In the genomic region with DNA sequence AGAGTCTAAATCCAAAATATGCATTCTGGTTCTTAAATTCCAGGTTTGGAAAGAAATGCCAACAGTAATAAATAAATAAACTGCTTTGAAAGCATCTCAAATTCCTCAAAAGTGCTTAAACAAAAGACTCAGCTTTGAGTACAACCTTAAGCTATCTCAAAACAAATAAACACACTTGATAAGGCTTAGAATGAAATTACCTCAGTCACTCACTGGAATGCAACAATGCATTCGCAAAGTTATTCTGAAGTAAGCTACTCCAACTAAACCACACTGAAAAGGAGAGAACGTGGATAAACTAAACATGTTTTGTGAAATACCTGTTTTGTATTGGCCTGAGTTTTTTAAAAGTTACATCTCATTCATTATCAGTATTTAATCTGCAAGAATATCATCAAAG, we compare ENCODE assay signal across 8 cellular contexts. TPM values are rescaled to one million over a fixed set of nuclear protein-coding genes. Genes with fewer than 3 reads are reported as not detected.
DNase-seq lines count a peak whose midpoint lies in the region; ATAC-seq and TF ChIP-seq lines count a peak whose summit lies in the region.

No MANE protein-coding gene starts in this region.

- H3K27ac Mint-ChIP-seq in activated CD4-positive, alpha-beta T cell treated with anti-CD3 and anti-CD28 coated beads, Interleukin-2, amount 10 ng/mL, durations not matched to agents 7 days and 5 days, result peak overlapping the region; percentile 94
- H3K27ac Mint-ChIP-seq in activated naive CD8-positive, alpha-beta T cell, result peak overlapping the region; percentile 59

- TF ChIP-seq CTCF in thoracic aorta (IDR thresholded peaks at IDR 0.05), result no peak

- peak overlapping the region; percentile 76 for H3K4me3 ChIP-seq in thoracic aorta

- H3K4me1 Mint-ChIP-seq in activated CD4-positive, alpha-beta T cell treated with anti-CD3 and anti-CD28 coated beads, Interleukin-2, amount 10 ng/mL, durations not matched to agents 7 days and 5 days, result peaks cover 22% of the 10 kb centered on the region
- H3K4me1 Mint-ChIP-seq in activated naive CD8-positive, alpha-beta T cell (ENCODE audit: low read depth), result peaks cover 16% of the 10 kb centered on the region

- no peak for DNase-seq in activated CD4-positive, alpha-beta T cell treated with anti-CD3 and anti-CD28 coated beads, Interleukin-2, amount 10 ng/mL, durations not matched to agents 7 days and 5 days
- DNase-seq in activated CD4-positive, alpha-beta T cell treated with anti-CD3 and anti-CD28 coated beads for 1 hour, result no peak
- DNase-seq in iris pigment epithelial cell (ENCODE audit: low read depth) (peak; percentile 77), thoracic aorta (ENCODE audit: low spot score) (no peak), D341Med (ENCODE audit: low spot score) (no peak)
- DNase-seq in activated CD8-positive, alpha-beta memory T cell treated with anti-CD3 and anti-CD28 coated beads, Interleukin-2, amount 50 U/mL, for 4 hours, result no peak

- no peaks in the 10 kb centered on the region for H3K27me3 ChIP-seq in thoracic aorta (replicated peaks; ENCODE audit: insufficient read depth)

- H3K27ac ChIP-seq in thoracic aorta, result peak overlapping the region in 1 of 2 donors; percentile 71

- H3K9me3 ChIP-seq in thoracic aorta, result no peaks in the 10 kb centered on the region

- no peaks in the 10 kb centered on the region for H3K36me3 Mint-ChIP-seq in activated CD4-positive, alpha-beta T cell treated with anti-CD3 and anti-CD28 coated beads, Interleukin-2, amount 10 ng/mL, durations not matched to agents 7 days and 5 days (ENCODE audit: low read depth)
- H3K36me3 Mint-ChIP-seq in activated naive CD8-positive, alpha-beta T cell, result peaks cover 2% of the 10 kb centered on the region

- H3K36me3 ChIP-seq in thoracic aorta, result no peaks in the 10 kb centered on the region

- peaks cover 3 to 22% of the 10 kb centered on the region in 2 donors for H3K4me1 ChIP-seq in thoracic aorta (ENCODE audit: control insufficient read depth in 1 of 2, low read depth in 2 of 2)

- ATAC-seq in thoracic aorta (ENCODE audit: insufficient number of reproducible peaks, low FRiP score, low read depth), result no peak
- no peak for ATAC-seq in HG02759 (IDR thresholded peaks at IDR 0.05; ENCODE audit: unreplicated experiment)

- CTCF ChIA-PET in activated CD4-positive, alpha-beta T cell treated with anti-CD3 and anti-CD28 coated beads, Interleukin-2, amount 10 ng/mL, durations not matched to agents 7 days and 5 days (lab: Charles Lee), result no interaction called here

- no peaks in the 10 kb centered on the region for H3K9me3 Mint-ChIP-seq in activated CD4-positive, alpha-beta T cell treated with anti-CD3 and anti-CD28 coated beads, Interleukin-2, amount 10 ng/mL, durations not matched to agents 7 days and 5 days
- H3K9me3 Mint-ChIP-seq in activated naive CD8-positive, alpha-beta T cell (ENCODE audit: low read depth), result no peaks in the 10 kb centered on the region

- peak overlapping the region; percentile 93 for H3K4me3 Mint-ChIP-seq in activated CD4-positive, alpha-beta T cell treated with anti-CD3 and anti-CD28 coated beads, Interleukin-2, amount 10 ng/mL, durations not matched to agents 7 days and 5 days
- H3K4me3 Mint-ChIP-seq in activated naive CD8-positive, alpha-beta T cell, result peak overlapping the region; percentile 92

- POLR2A ChIA-PET in activated CD4-positive, alpha-beta T cell treated with anti-CD3 and anti-CD28 coated beads, Interleukin-2, amount 10 ng/mL, durations not matched to agents 7 days and 5 days (lab: Charles Lee), result no interaction called here

- H3K27me3 Mint-ChIP-seq in activated CD4-positive, alpha-beta T cell treated with anti-CD3 and anti-CD28 coated beads, Interleukin-2, amount 10 ng/mL, durations not matched to agents 7 days and 5 days, result no peaks in the 10 kb centered on the region
- no peaks in the 10 kb centered on the region for H3K27me3 Mint-ChIP-seq in activated naive CD8-positive, alpha-beta T cell

RNA-seq across cellular contexts. Expression of a gene that starts 1.2 kb away (rescaled TPM):
- total RNA-seq in activated CD4-positive, alpha-beta T cell treated with anti-CD3 and anti-CD28 coated beads, Interleukin-2, amount 10 ng/mL, durations not matched to agents 7 days and 5 days, result 10 to 100 TPM; 11.0 to 12.4 TPM
- total RNA-seq in thoracic aorta, result 10 to 100 TPM; 10.8 to 20.2 TPM
